24 cellular contexts compared by ENCODE assay signal in the genomic region with DNA sequence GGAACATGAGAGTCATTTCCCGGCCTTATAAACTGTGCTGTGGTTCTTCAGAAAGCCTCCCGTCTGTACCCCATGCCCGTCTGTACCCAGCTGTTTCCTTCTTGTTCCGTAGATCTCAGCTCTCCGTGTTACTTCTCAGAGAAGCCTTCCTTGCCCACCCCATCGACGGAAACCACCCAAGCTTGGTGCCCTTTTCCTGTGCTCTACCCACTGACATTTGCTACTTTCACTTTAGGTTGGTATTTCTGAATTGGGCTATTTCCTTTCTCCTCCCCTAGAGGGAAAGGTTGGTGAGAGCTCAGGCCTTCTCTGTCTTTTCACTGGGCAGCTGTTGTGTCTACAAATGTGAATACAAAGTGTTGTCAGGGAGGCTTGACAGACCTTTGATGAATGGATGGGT.
"Had no signal": no experiment of that assay in that cellular context is flagged by ENCODE, and none has a peak within 500 bp of the region (broad histone marks: within the 10 kb centered on the region; RNA-seq: fewer than 3 reads in every experiment).

No MANE protein-coding gene starts in this region.

- H3K4me3 ChIP-seq: adrenal gland, ascending aorta, lower lobe of right lung, right lobe of liver, skin epidermis, thoracic aorta, upper lobe of right lung had no signal

- H3K4me1 Mint-ChIP-seq: activated T-helper 17 cell treated with anti-CD3 and anti-CD28 coated beads, Interleukin-2, amount 50 U/mL, for 72 hours; stimulated activated effector memory CD8-positive, alpha-beta T cell treated with anti-CD3 and anti-CD28 coated beads, Interleukin-12 subunit alpha, Interleukin-12 subunit beta, amount 100 ng/mL, for 72 hours had no signal

- H3K27me3 ChIP-seq: adrenal gland, ascending aorta, brain microvascular endothelial cell, foreskin keratinocyte, right lobe of liver, upper lobe of right lung had no signal

- H3K27ac Mint-ChIP-seq: activated naive CD8-positive, alpha-beta T cell; activated T-cell treated with anti-CD3 and anti-CD28 coated beads, Interleukin-2, amount 50 U/mL, for 24 hours; activated T-helper 17 cell treated with anti-CD3 and anti-CD28 coated beads, Interleukin-2, amount 50 U/mL, for 72 hours; stimulated activated effector memory CD8-positive, alpha-beta T cell treated with anti-CD3 and anti-CD28 coated beads, Interleukin-12 subunit alpha, Interleukin-12 subunit beta, amount 100 ng/mL, for 72 hours had no signal

- H3K4me3 Mint-ChIP-seq: activated naive CD8-positive, alpha-beta T cell; activated T-cell treated with anti-CD3 and anti-CD28 coated beads, Interleukin-2, amount 50 U/mL, for 24 hours; activated T-helper 17 cell treated with anti-CD3 and anti-CD28 coated beads, Interleukin-2, amount 50 U/mL, for 72 hours; neural crest cell; stimulated activated effector memory CD8-positive, alpha-beta T cell treated with anti-CD3 and anti-CD28 coated beads, Interleukin-12 subunit alpha, Interleukin-12 subunit beta, amount 100 ng/mL, for 72 hours had no signal

- H3K27me3 Mint-ChIP-seq: activated naive CD8-positive, alpha-beta T cell; activated T-cell treated with anti-CD3 and anti-CD28 coated beads, Interleukin-2, amount 50 U/mL, for 24 hours; activated T-helper 17 cell treated with anti-CD3 and anti-CD28 coated beads, Interleukin-2, amount 50 U/mL, for 72 hours; naive B cell had no signal

- H3K9me3 ChIP-seq: adrenal gland, ascending aorta, lower lobe of right lung, right lobe of liver, thoracic aorta, upper lobe of right lung had no signal

- H3K9me3 Mint-ChIP-seq: neural crest cell had no signal

- ATAC-seq: activated T-helper 17 cell treated with anti-CD3 and anti-CD28 coated beads, Interleukin-2, amount 50 U/mL, for 72 hours; foreskin keratinocyte; left lobe of liver; lower lobe of right lung; right lobe of liver; stimulated activated effector memory CD8-positive, alpha-beta T cell treated with anti-CD3 and anti-CD28 coated beads, Interleukin-12 subunit alpha, Interleukin-12 subunit beta, amount 100 ng/mL, for 72 hours; upper lobe of right lung had no signal

- H3K27ac ChIP-seq: adrenal gland, ascending aorta, brain microvascular endothelial cell, foreskin keratinocyte, lower lobe of right lung, right lobe of liver, thoracic aorta, upper lobe of right lung had no signal

- H3K36me3 Mint-ChIP-seq: activated naive CD8-positive, alpha-beta T cell; stimulated activated effector memory CD8-positive, alpha-beta T cell treated with anti-CD3 and anti-CD28 coated beads, Interleukin-12 subunit alpha, Interleukin-12 subunit beta, amount 100 ng/mL, for 72 hours had no signal

- DNase-seq: activated CD8-positive, alpha-beta memory T cell treated with anti-CD3 and anti-CD28 coated beads for 24 hours; activated CD8-positive, alpha-beta memory T cell treated with anti-CD3 and anti-CD28 coated beads, Interleukin-2, amount 50 U/mL, for 4 hours; activated T-cell treated with anti-CD3 and anti-CD28 coated beads, Interleukin-2, amount 50 U/mL, for 24 hours; adrenal gland; brain microvascular endothelial cell; central memory CD4-positive, alpha-beta T cell; dermis blood vessel endothelial cell; effector CD8-positive, alpha-beta T cell; foreskin keratinocyte; kidney; lower lobe of right lung; naive B cell; posterior cingulate gyrus; right lobe of liver; stimulated activated CD4-positive, alpha-beta T cell treated with anti-CD3 and anti-CD28 coated beads, Interleukin-1b, Interleukin-23, amount 100 ng/mL, for 48 hours; upper lobe of right lung had no signal

- H3K36me3 ChIP-seq: adrenal gland, ascending aorta, brain microvascular endothelial cell, lower lobe of right lung, right lobe of liver, thoracic aorta, upper lobe of right lung had no signal

- H3K4me1 ChIP-seq: adrenal gland, ascending aorta, foreskin keratinocyte, lower lobe of right lung, right lobe of liver, upper lobe of right lung had no signal
